Comparison of ENCODE assay signal across 1 cellular context in genomic region chr17:59406278-59406677, GRCh38.
TF ChIP-seq lines count a peak whose summit lies in the region.

No MANE protein-coding gene starts in this region.

TF ChIP-seq in HEK293, 187 proteins besides CTCF, POLR2A, EP300 and RAD21 (continued from another document):
- TF ChIP-seq ZBTB26 (tag by site-specific recombination; optimal IDR thresholded peaks at IDR 0.05), result no peak
- no peak for TF ChIP-seq PRDM2 (tag by site-specific recombination; IDR thresholded peaks at IDR 0.05; ENCODE audit: borderline replicate concordance)
- TF ChIP-seq ZSCAN4 (tag by site-specific recombination; IDR thresholded peaks at IDR 0.05), result no peak
- TF ChIP-seq ZNF350 (tag by site-specific recombination; IDR thresholded peaks at IDR 0.05), result no peak
- TF ChIP-seq ZNF830 (tag by site-specific recombination; IDR thresholded peaks at IDR 0.05; ENCODE audit: low read depth), result no peak
- TF ChIP-seq ZNF274 (IDR thresholded peaks at IDR 0.05; ENCODE audit: low read length), result no peak
- TF ChIP-seq ZNF274 (tag by site-specific recombination; IDR thresholded peaks at IDR 0.05; ENCODE audit: borderline replicate concordance), result no peak
